ENCODE assay signal across 15 cellular contexts in the genomic region with DNA sequence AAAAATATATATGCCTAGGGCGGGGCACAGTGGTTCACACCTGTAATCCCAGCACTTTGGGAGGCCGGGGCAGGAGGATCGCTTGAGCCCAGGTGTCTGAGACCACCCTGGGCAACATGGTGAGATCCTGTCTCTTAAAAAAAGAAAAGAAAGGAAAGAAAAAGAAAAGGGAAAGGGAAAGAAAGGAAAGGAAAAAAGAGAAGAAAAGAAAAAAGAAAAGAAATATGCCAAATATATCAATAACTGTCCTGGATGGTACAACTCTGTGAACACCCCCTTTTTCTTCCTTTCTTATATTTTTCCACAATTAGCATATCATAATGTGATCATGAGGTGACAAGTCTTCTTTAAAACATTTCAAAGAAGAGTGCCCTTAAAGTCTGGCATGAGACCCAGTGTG. TPM values are rescaled to one million over a fixed set of nuclear protein-coding genes. Genes with fewer than 3 reads are reported as not detected.
DNase-seq lines count a peak whose midpoint lies in the region; ATAC-seq and TF ChIP-seq lines count a peak whose summit lies in the region.
"Had no signal": no experiment of that assay in that cellular context is flagged by ENCODE, and none has a peak within 500 bp of the region (broad histone marks: within the 10 kb centered on the region; RNA-seq: fewer than 3 reads in every experiment).

No MANE protein-coding gene starts in this region.

- peaks cover 69% of the 10 kb centered on the region for H3K4me1 Mint-ChIP-seq in nephron

- H3K4me3 ChIP-seq in left ventricle myocardium inferior (no peak overlapping the region), right atrium auricular region (no peak overlapping the region)
- H3K4me3 ChIP-seq: BLaER1 had no signal

- no peak for TF ChIP-seq CTCF in left ventricle myocardium inferior (IDR thresholded peaks at IDR 0.05; ENCODE audit: borderline replicate concordance)
- TF ChIP-seq CTCF in right atrium auricular region (IDR thresholded peaks at IDR 0.05), result no peak
- no peak for TF ChIP-seq CTCF in nephron (IDR thresholded peaks at IDR 0.05; ENCODE audit: unreplicated experiment in 3 of 3)

- H3K27ac ChIP-seq in left ventricle myocardium inferior (replicated peaks) (peak overlapping the region; percentile 91), right atrium auricular region (peak overlapping the region in 1 of 2 donors; percentile 70), caudate nucleus (ENCODE audit: low read depth, low read length) (peak overlapping the region; percentile 80), temporal lobe (ENCODE audit: low read depth, low read length) (peak overlapping the region; percentile 96)
- H3K27ac ChIP-seq: BLaER1 had no signal

- no peak for ATAC-seq in HG02610 (IDR thresholded peaks at IDR 0.05; ENCODE audit: unreplicated experiment)
- ATAC-seq: CD8-positive, alpha-beta T cell had no signal

- DNase-seq in left ventricle myocardium inferior (no peak), right atrium auricular region (ENCODE audit: low spot score) (no peak), caudate nucleus (lab: John Stamatoyannopoulos, UW) (no peak), NCI-H748 treated with DMSO at 0.1 percent for 48 hours (lab: John Stamatoyannopoulos, UW) (no peak), HCEC 1CT (no peak)
- DNase-seq: 8988T; CD8-positive, alpha-beta T cell; DMS79 treated with DMSO at 0.1 percent for 48 hours; H7; NCI-H187; OCI-M1 had no signal

- no peaks in the 10 kb centered on the region for H3K36me3 Mint-ChIP-seq in nephron (ENCODE audit: low read depth)
- H3K36me3 Mint-ChIP-seq: CD8-positive, alpha-beta T cell had no signal

- no peaks in the 10 kb centered on the region for H3K27me3 ChIP-seq in left ventricle myocardium inferior (ENCODE audit: low read depth)
- H3K27me3 ChIP-seq in right atrium auricular region, result no peaks in the 10 kb centered on the region
- H3K27me3 ChIP-seq: BLaER1 had no signal

- H3K9me3 ChIP-seq in left ventricle myocardium inferior (replicated peaks), result no peaks in the 10 kb centered on the region
- no peaks in the 10 kb centered on the region for H3K9me3 ChIP-seq in right atrium auricular region
- H3K9me3 ChIP-seq: BLaER1 had no signal

- peaks cover 4% of the 10 kb centered on the region for H3K27me3 Mint-ChIP-seq in nephron (ENCODE audit: low read depth)

- peak overlapping the region; percentile 39 to 83 (median 48) for H3K27ac Mint-ChIP-seq in nephron
- H3K27ac Mint-ChIP-seq: CD8-positive, alpha-beta T cell had no signal

- H3K4me3 Mint-ChIP-seq in nephron, result no peak overlapping the region
- H3K4me3 Mint-ChIP-seq: CD8-positive, alpha-beta T cell had no signal

- peaks cover 82% of the 10 kb centered on the region for H3K4me1 ChIP-seq in left ventricle myocardium inferior
- H3K4me1 ChIP-seq in right atrium auricular region, result peaks cover 0 to 54% of the 10 kb centered on the region in 2 donors

- H3K36me3 ChIP-seq in left ventricle myocardium inferior, result no peaks in the 10 kb centered on the region
- H3K36me3 ChIP-seq in right atrium auricular region, result no peaks in the 10 kb centered on the region
- H3K36me3 ChIP-seq: BLaER1 had no signal

- H3K9me3 Mint-ChIP-seq in nephron, result no peaks in the 10 kb centered on the region
- H3K9me3 Mint-ChIP-seq: CD8-positive, alpha-beta T cell had no signal

- intact Hi-C loops in left ventricle myocardium inferior (cut with micrococcal nuclease), result no loop called here

RNA-seq across cellular contexts. Expression of gene CUEDC1, which starts 44.8 kb away (rescaled TPM):
- total RNA-seq in left ventricle myocardium inferior (43.2 TPM), right atrium auricular region (10 to 100 TPM; 32.5 to 33.3 TPM), temporal lobe (9.1 TPM)
